ENCODE assay signal across 8 cellular contexts in genomic region chr22:17629167-17629489, GRCh38. TPM values are rescaled to one million over a fixed set of nuclear protein-coding genes. Genes with fewer than 3 reads are reported as not detected.
DNase-seq lines count a peak whose midpoint lies in the region; ATAC-seq, FAIRE-seq and TF ChIP-seq lines count a peak whose summit lies in the region.

No MANE protein-coding gene starts in this region.

- H3F3A ChIP-seq in MM.1S (ENCODE audit: insufficient read depth, low read length): peaks cover 5% of the 10 kb centered on the region; the same call in 1 of the 2 replicates

- H3K9ac ChIP-seq in MM.1S (ENCODE audit: low read length): peak overlapping the region; percentile 94

- TF ChIP-seq CTCF in BJ (IDR thresholded peaks at IDR 0.05; ENCODE audit: insufficient read depth, low read depth, low read length): no peak
- no peak for TF ChIP-seq CTCF in MM.1S (IDR thresholded peaks at IDR 0.05; ENCODE audit: low read length)

- peaks cover 0 to 4% of the 10 kb centered on the region in 2 donors for H3K4me1 Mint-ChIP-seq in natural killer cell treated with Interleukin-12 subunit alpha and Interleukin-12 subunit beta and Interleukin-15 and Interleukin-18, amount 100 ng/mL, for 72 hours (ENCODE audit: low read depth in 2 of 2)

- ATAC-seq in natural killer cell treated with Interleukin-12 subunit alpha and Interleukin-12 subunit beta and Interleukin-15 and Interleukin-18, amount 100 ng/mL, for 72 hours: no peak
- no peak for ATAC-seq in GM18517 (IDR thresholded peaks at IDR 0.05; ENCODE audit: unreplicated experiment)

- H3K27ac Mint-ChIP-seq in natural killer cell treated with Interleukin-12 subunit alpha and Interleukin-12 subunit beta and Interleukin-15 and Interleukin-18, amount 100 ng/mL, for 72 hours: peak overlapping the region; percentile 78 to 96

- H3K79me2 ChIP-seq in MM.1S (ENCODE audit: low read length): peaks cover 50% of the 10 kb centered on the region

- no peaks in the 10 kb centered on the region for H3K27me3 Mint-ChIP-seq in natural killer cell treated with Interleukin-12 subunit alpha and Interleukin-12 subunit beta and Interleukin-15 and Interleukin-18, amount 100 ng/mL, for 72 hours

- DNase-seq in BJ (ENCODE audit: low read depth) (no peak), MM.1S (no peak), kidney glomerular epithelial cell (lab: John Stamatoyannopoulos, UW) (no peak), globus pallidus (ENCODE audit: low spot score) (no peak), frontal cortex (ENCODE audit: low spot score in 2 of 2) (no peak)
- DNase-seq in natural killer cell treated with Interleukin-12 subunit alpha and Interleukin-12 subunit beta and Interleukin-15 and Interleukin-18, amount 100 ng/mL, for 72 hours (ENCODE audit: low spot score): no peak

- H3K9me3 Mint-ChIP-seq in natural killer cell treated with Interleukin-12 subunit alpha and Interleukin-12 subunit beta and Interleukin-15 and Interleukin-18, amount 100 ng/mL, for 72 hours: no peaks in the 10 kb centered on the region

- H3K9me3 ChIP-seq in MM.1S (replicated peaks; ENCODE audit: insufficient read depth, low read length) (no peaks in the 10 kb centered on the region), ectodermal cell (ENCODE audit: control insufficient read depth, low read length) (no peaks in the 10 kb centered on the region)

- H3K27ac ChIP-seq in MM.1S (ENCODE audit: low read length) (peak overlapping the region; percentile 76), ectodermal cell (ENCODE audit: insufficient read depth, low read depth, low read length, poor library complexity, severe bottlenecking) (peak overlapping the region; percentile 73)

- H4K20me1 ChIP-seq in MM.1S (ENCODE audit: insufficient read depth, low read length): no peaks in the 10 kb centered on the region

- CTCF ChIA-PET in BJ (lab: Yijun Ruan, JAX): no interaction called here

- H3K4me1 ChIP-seq in MM.1S (ENCODE audit: low read length) (no peaks in the 10 kb centered on the region), ectodermal cell (ENCODE audit: control insufficient read depth, insufficient read depth, low read length) (peaks cover 3% of the 10 kb centered on the region)

- H3K36me3 Mint-ChIP-seq in natural killer cell treated with Interleukin-12 subunit alpha and Interleukin-12 subunit beta and Interleukin-15 and Interleukin-18, amount 100 ng/mL, for 72 hours: no peaks in the 10 kb centered on the region

- no peak for FAIRE-seq in frontal cortex (lab: Jason Lieb, UNC)

- peak overlapping the region; percentile 92 for H3K4me3 Mint-ChIP-seq in natural killer cell treated with Interleukin-12 subunit alpha and Interleukin-12 subunit beta and Interleukin-15 and Interleukin-18, amount 100 ng/mL, for 72 hours

- no peaks in the 10 kb centered on the region for H3K36me3 ChIP-seq in BJ (ENCODE audit: control insufficient read depth, insufficient read depth, low read length)
- no peaks in the 10 kb centered on the region for H3K36me3 ChIP-seq in MM.1S (replicated peaks; ENCODE audit: insufficient read depth, low read length)
- H3K36me3 ChIP-seq in ectodermal cell (ENCODE audit: control insufficient read depth, insufficient read depth, low read length): no peaks in the 10 kb centered on the region

- 0% methylated on average over 1 of the region's 1 CpG for WGBS in ectodermal cell, 2 experiments

- H3K27me3 ChIP-seq in BJ (ENCODE audit: control insufficient read depth, insufficient read depth, low read length) (no peaks in the 10 kb centered on the region), MM.1S (replicated peaks; ENCODE audit: insufficient read depth, low read length) (no peaks in the 10 kb centered on the region), ectodermal cell (ENCODE audit: control insufficient read depth, insufficient read depth, low read length, poor library complexity, severe bottlenecking) (no peaks in the 10 kb centered on the region)

- H2AFZ ChIP-seq in MM.1S (ENCODE audit: low read length): peak overlapping the region; percentile 53

- H3K4me2 ChIP-seq in MM.1S (ENCODE audit: low read depth, low read length): peak overlapping the region; percentile 90

- no peaks in the 10 kb centered on the region for H3K9me2 ChIP-seq in MM.1S (replicated peaks; ENCODE audit: insufficient read depth, low read length)

- POLR2A ChIA-PET in BJ (lab: Charles Lee): interaction anchor here (0.7 kb wide), 1 partner anchor 64 kb away, joined by 7 read pairs; no protein-coding TSS in a partner anchor

- H3K4me3 ChIP-seq in BJ (ENCODE audit: low read depth, low read length) (peak overlapping the region; percentile 91), MM.1S (ENCODE audit: low read length) (peak overlapping the region; percentile 98), ectodermal cell (ENCODE audit: insufficient read depth, low read depth, low read length) (peak overlapping the region; percentile 99)

RNA-seq across cellular contexts. Expression of gene ATP6V1E1, which starts 0.6 kb away (rescaled TPM):
- 140 and 160 TPM in 2 replicates for polyA plus RNA-seq in BJ (2011; rRNA removed)
- polyA minus RNA-seq in BJ (2011; rRNA and poly(A)+ RNA removed): 39.6 and 51.1 TPM in 2 replicates
- 72.1 TPM for polyA plus RNA-seq in ectodermal cell (2013, experiment 1 of 4)
- 72.6 TPM for polyA plus RNA-seq in ectodermal cell (2013, experiment 2 of 4)
- 60.9 TPM for polyA plus RNA-seq in ectodermal cell (2013, experiment 3 of 4)
- 69.1 TPM for polyA plus RNA-seq in ectodermal cell (2013, experiment 4 of 4)
- total RNA-seq in natural killer cell treated with Interleukin-12 subunit alpha and Interleukin-12 subunit beta and Interleukin-15 and Interleukin-18, amount 100 ng/mL, for 72 hours: 100 to 1,000 TPM; 122 to 163 TPM
- total RNA-seq in frontal cortex: 84.4 TPM

RNA-seq across cellular contexts. Expression of gene BCL2L13, which starts 9.4 kb away (rescaled TPM):
- polyA plus RNA-seq in BJ (2011; rRNA removed): 55.5 and 74.3 TPM in 2 replicates
- 44.9 and 56.5 TPM in 2 replicates for polyA minus RNA-seq in BJ (2011; rRNA and poly(A)+ RNA removed)
- 36.5 TPM for polyA plus RNA-seq in ectodermal cell (2013, experiment 1 of 4)
- polyA plus RNA-seq in ectodermal cell (2013, experiment 2 of 4): 42.3 TPM
- 28.7 TPM for polyA plus RNA-seq in ectodermal cell (2013, experiment 3 of 4)
- polyA plus RNA-seq in ectodermal cell (2013, experiment 4 of 4): 31.7 TPM
- total RNA-seq in natural killer cell treated with Interleukin-12 subunit alpha and Interleukin-12 subunit beta and Interleukin-15 and Interleukin-18, amount 100 ng/mL, for 72 hours: 10 to 100 TPM; 37.4 to 38.2 TPM
- total RNA-seq in frontal cortex: 31.8 TPM
